In the genomic region with DNA sequence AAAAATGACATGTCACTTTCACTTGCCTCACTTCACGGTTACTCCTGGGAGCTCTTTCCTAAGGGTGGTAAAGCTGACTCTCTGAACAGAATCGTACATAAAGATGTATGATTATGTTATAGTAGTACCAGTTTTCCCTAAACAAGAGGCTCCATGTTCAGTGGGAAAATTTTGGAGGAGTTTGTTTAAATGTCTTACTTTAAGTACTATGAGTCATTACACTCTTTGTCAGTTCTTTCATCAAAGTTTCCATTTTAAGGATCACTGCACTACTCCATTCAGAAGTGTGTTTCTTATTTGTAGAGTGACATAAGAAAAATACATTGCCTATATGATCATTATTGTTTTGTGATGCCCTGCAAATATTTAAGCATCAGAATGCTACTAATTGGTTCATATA, we compare ENCODE assay signal across 22 cellular contexts.
A peak's percentile ranks its signal among the peaks of the same experiment; 100 is the strongest.
DNase-seq lines count a peak whose midpoint lies in the region; ATAC-seq and TF ChIP-seq lines count a peak whose summit lies in the region.
"Had no signal": no experiment of that assay in that cellular context is flagged by ENCODE, and none has a peak within 500 bp of the region (broad histone marks: within the 10 kb centered on the region; RNA-seq: fewer than 3 reads in every experiment).

No MANE protein-coding gene starts in this region.

- no peak overlapping the region for H3K27ac ChIP-seq in BLaER1
- H3K27ac ChIP-seq in mesenchymal stem cell (ENCODE audit: low read length, poor library complexity, severe bottlenecking) = no peak overlapping the region
- H3K27ac ChIP-seq in PC-9 = no peak overlapping the region
- no peak overlapping the region for H3K27ac ChIP-seq in Peyer's patch
- H3K27ac ChIP-seq: A549, C4-2B, RWPE1, SJSA1 had no signal

- H3K4me1 ChIP-seq in BLaER1 (peaks cover 54% of the 10 kb centered on the region), mesenchymal stem cell (ENCODE audit: control insufficient read depth, insufficient read depth, low read depth, low read length) (no peaks in the 10 kb centered on the region), PC-9 (replicated peaks; ENCODE audit: insufficient read depth) (no peaks in the 10 kb centered on the region), Peyer's patch (no peaks in the 10 kb centered on the region), HAP-1 (peaks cover 18% of the 10 kb centered on the region)
- H3K4me1 ChIP-seq: SJSA1 had no signal

- POLR2A ChIA-PET in naive thymus-derived CD8-positive, alpha-beta T cell (lab: Charles Lee) = no interaction called here
- POLR2A ChIA-PET in PC-9 (lab: Charles Lee; ENCODE audit: unreplicated experiment) = no interaction called here

- H4K8ac ChIP-seq in mesenchymal stem cell (ENCODE audit: low read length) = no peak overlapping the region

- H3K9ac ChIP-seq in BLaER1 (no peak overlapping the region), mesenchymal stem cell (ENCODE audit: low read length) (no peak overlapping the region)

- no peak overlapping the region for H3K23ac ChIP-seq in mesenchymal stem cell (ENCODE audit: low read length in 2 of 2)

- no peaks in the 10 kb centered on the region for H3K79me2 ChIP-seq in PC-9 (ENCODE audit: low read depth)

- no peaks in the 10 kb centered on the region for H3F3A ChIP-seq in PC-9 (ENCODE audit: insufficient read depth, low read depth)

- H3K14ac ChIP-seq in mesenchymal stem cell (ENCODE audit: low read length in 2 of 2) = no peak overlapping the region

- H4K91ac ChIP-seq in mesenchymal stem cell (ENCODE audit: low read length) = no peak overlapping the region

- H3K27me3 Mint-ChIP-seq in naive thymus-derived CD8-positive, alpha-beta T cell = no peaks in the 10 kb centered on the region

- no peak overlapping the region for H2BK15ac ChIP-seq in mesenchymal stem cell (ENCODE audit: low read depth, poor library complexity, severe bottlenecking)

- peak overlapping the region; percentile 22 for H3K4me2 ChIP-seq in BLaER1
- no peak overlapping the region for H3K4me2 ChIP-seq in mesenchymal stem cell (ENCODE audit: low read length, poor library complexity, severe bottlenecking)
- H3K4me2 ChIP-seq in PC-9 = no peak overlapping the region
- H3K4me2 ChIP-seq: A549 had no signal

- no peak overlapping the region for H3K27ac Mint-ChIP-seq in naive thymus-derived CD8-positive, alpha-beta T cell

- no peak overlapping the region for H3K18ac ChIP-seq in mesenchymal stem cell (ENCODE audit: low read depth in 1 of 2, low read length in 2 of 2)

- WGBS in mesenchymal stem cell = 100% methylated on average over 1 of the region's 2 CpGs

- TF ChIP-seq CTCF in choroid plexus epithelial cell (conservative IDR thresholded peaks at IDR 0.05; ENCODE audit: low read depth, low read length) (no peak), PC-9 (conservative IDR thresholded peaks at IDR 0.05) (no peak), Peyer's patch (IDR thresholded peaks at IDR 0.05) (no peak)

- H3K4me3 ChIP-seq in BLaER1 (no peak overlapping the region), choroid plexus epithelial cell (ENCODE audit: low read depth, low read length) (no peak overlapping the region), mesenchymal stem cell (ENCODE audit: insufficient read depth in 1 of 2, low read depth in 1 of 2, low read length in 2 of 2) (no peak overlapping the region), PC-9 (no peak overlapping the region), Peyer's patch (no peak overlapping the region), HAP-1 (no peak overlapping the region)
- H3K4me3 ChIP-seq: A549, MG63, SJSA1 had no signal

- no TSS peak for BruUV-seq in PC-9 (replicated peaks; lab: Mats Ljungman, UMichigan)

- H2AFZ ChIP-seq in mesenchymal stem cell (ENCODE audit: low read depth, low read length) (no peak overlapping the region), PC-9 (no peak overlapping the region)

- intact Hi-C loops in PC-9 (cut with micrococcal nuclease; ENCODE audit: unreplicated experiment) = loop anchor here (5.0 kb wide), 1 partner anchor 75 kb away; no protein-coding TSS in a partner anchor

- H3K4me1 Mint-ChIP-seq in naive thymus-derived CD8-positive, alpha-beta T cell = no peaks in the 10 kb centered on the region

- H4K20me1 ChIP-seq in BLaER1 = no peaks in the 10 kb centered on the region
- no peaks in the 10 kb centered on the region for H4K20me1 ChIP-seq in PC-9 (ENCODE audit: insufficient read depth)

- in situ Hi-C loops in HAP-1 (cut with MboI; ENCODE audit: low sequenced_read_pairs) = no loop called here

- H3K79me1 ChIP-seq in mesenchymal stem cell (replicated peaks; ENCODE audit: low read length, poor library complexity, severe bottlenecking) = no peaks in the 10 kb centered on the region

- H2BK5ac ChIP-seq in mesenchymal stem cell (ENCODE audit: low read depth, low read length, poor library complexity, severe bottlenecking) = no peak overlapping the region

- TF ChIP-seq POLR2A in Peyer's patch (IDR thresholded peaks at IDR 0.05) = no peak

- CTCF ChIA-PET in PC-9 (lab: Charles Lee) = no interaction called here

- H3K4ac ChIP-seq in mesenchymal stem cell (ENCODE audit: low read depth in 1 of 2, low read length in 2 of 2) = no peak overlapping the region

- no peaks in the 10 kb centered on the region for H3K9me3 ChIP-seq in BLaER1
- no peaks in the 10 kb centered on the region for H3K9me3 ChIP-seq in mesenchymal stem cell (ENCODE audit: control insufficient read depth, low read length)
- H3K9me3 ChIP-seq in PC-9 (ENCODE audit: insufficient read depth, low read depth) = no peaks in the 10 kb centered on the region
- H3K9me3 ChIP-seq in Peyer's patch = no peaks in the 10 kb centered on the region
- no peaks in the 10 kb centered on the region for H3K9me3 ChIP-seq in HAP-1
- H3K9me3 ChIP-seq: A549, MG63, SJSA1 had no signal

- ATAC-seq in naive thymus-derived CD8-positive, alpha-beta T cell = no peak
- ATAC-seq: A549, HepG2 had no signal

- H2AK5ac ChIP-seq in mesenchymal stem cell (ENCODE audit: low read length, severe bottlenecking) = no peak overlapping the region

- H2BK12ac ChIP-seq in mesenchymal stem cell (ENCODE audit: low read length in 2 of 2) = no peak overlapping the region

- peaks cover 0 to 9% (median 0%) of the 10 kb centered on the region in 9 donors for H3K9me3 Mint-ChIP-seq in naive thymus-derived CD8-positive, alpha-beta T cell

- no peak overlapping the region for H3K4me3 Mint-ChIP-seq in naive thymus-derived CD8-positive, alpha-beta T cell

- H3K36me3 ChIP-seq in BLaER1 = no peaks in the 10 kb centered on the region
- no peaks in the 10 kb centered on the region for H3K36me3 ChIP-seq in mesenchymal stem cell (ENCODE audit: control insufficient read depth in 1 of 2, insufficient read depth in 2 of 2, low read depth in 1 of 2, low read length in 2 of 2)
- H3K36me3 ChIP-seq in PC-9 (ENCODE audit: low read depth) = no peaks in the 10 kb centered on the region
- no peaks in the 10 kb centered on the region for H3K36me3 ChIP-seq in Peyer's patch
- no peaks in the 10 kb centered on the region for H3K36me3 ChIP-seq in HAP-1 (replicated peaks)
- H3K36me3 ChIP-seq: MG63, SJSA1 had no signal

- no peaks in the 10 kb centered on the region for H3K36me3 Mint-ChIP-seq in naive thymus-derived CD8-positive, alpha-beta T cell

- no peak overlapping the region for H2BK120ac ChIP-seq in mesenchymal stem cell (ENCODE audit: low read depth, low read length)

- DNase-seq in OCI-M1 (lab: John Stamatoyannopoulos, UW) (peak; percentile 60), choroid plexus epithelial cell (ENCODE audit: low read depth) (peak; percentile 6), mesenchymal stem cell (peak; percentile 58), PC-9 (no peak), Peyer's patch (no peak), HAP-1 (ENCODE audit: low spot score in 2 of 2) (no peak)
- DNase-seq in naive thymus-derived CD8-positive, alpha-beta T cell = no peak
- DNase-seq: COR-L47, DMS79, H7, KG1, MG63, NCI-H1092 treated with DMSO at 0.1 percent for 48 hours, NCI-H2081 treated with DMSO at 0.1 percent for 48 hours, NCI-H2227 treated with DMSO at 0.1 percent for 48 hours, NCI-H524 treated with DMSO at 0.1 percent for 48 hours had no signal

- no peaks in the 10 kb centered on the region for H3K9me2 ChIP-seq in PC-9 (ENCODE audit: insufficient read depth)

- H3K27me3 ChIP-seq in BLaER1 = no peaks in the 10 kb centered on the region
- no peaks in the 10 kb centered on the region for H3K27me3 ChIP-seq in mesenchymal stem cell (ENCODE audit: control insufficient read depth in 1 of 2, insufficient read depth in 1 of 2, low read length in 2 of 2)
- no peaks in the 10 kb centered on the region for H3K27me3 ChIP-seq in PC-9 (ENCODE audit: insufficient read depth, low read depth)
- H3K27me3 ChIP-seq in Peyer's patch = no peaks in the 10 kb centered on the region
- no peaks in the 10 kb centered on the region for H3K27me3 ChIP-seq in HAP-1 (ENCODE audit: low read depth)
- H3K27me3 ChIP-seq: MG63, SJSA1 had no signal

Comparison
In these comparisons a context has a peak if more than half of its experiments do, and no peak if none do; other contexts are left out.
1. DNase-seq: peak in OCI-M1 (single experiment), choroid plexus epithelial cell (single experiment) and mesenchymal stem cell (single experiment); none in naive thymus-derived CD8-positive, alpha-beta T cell (0 of 10), PC-9 (0 of 2), Peyer's patch (0 of 3) and HAP-1 (0 of 2).